1 cellular context compared by ENCODE assay signal in the genomic region with DNA sequence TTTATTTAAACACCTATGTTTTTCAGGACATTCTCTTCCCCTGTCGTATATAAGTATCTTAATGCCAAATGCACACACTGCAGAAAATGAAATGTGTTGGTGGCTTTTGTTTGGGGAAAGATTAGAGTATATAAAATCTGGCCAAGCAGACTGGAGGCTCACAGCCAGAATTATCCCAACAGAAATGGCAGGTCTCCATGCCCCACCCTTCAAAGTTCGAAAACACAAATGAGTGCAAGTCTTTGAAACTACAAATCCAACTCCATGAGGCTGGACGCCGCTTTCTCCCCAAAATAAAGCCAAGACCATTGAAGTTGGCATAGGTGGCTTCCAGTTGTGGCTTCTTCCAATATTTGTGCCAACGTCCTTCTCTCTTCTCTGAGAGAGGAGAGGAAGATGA.
TF ChIP-seq lines count a peak whose summit lies in the region.

No MANE protein-coding gene starts in this region.

TF ChIP-seq in H1, 55 proteins besides CTCF, POLR2A, EP300 and RAD21:
- TF ChIP-seq HDAC2 (IDR thresholded peaks at IDR 0.05; ENCODE audit: borderline replicate concordance in 1 of 2, low read depth in 2 of 2, low read length in 2 of 2) (no peak), FOSL1 (IDR thresholded peaks at IDR 0.05; ENCODE audit: insufficient read depth, low read depth, low read length) (no peak), CBX5 (IDR thresholded peaks at IDR 0.05; ENCODE audit: low read depth, low read length) (no peak), SIN3A (conservative IDR thresholded peaks at IDR 0.05 in 1 of 2, IDR thresholded peaks at IDR 0.05 in 1 of 2; ENCODE audit: low read depth in 1 of 2, low read length in 2 of 2) (no peak), CHD1 (IDR thresholded peaks at IDR 0.05; ENCODE audit: low read depth, low read length) (no peak), SP4 (IDR thresholded peaks at IDR 0.05; ENCODE audit: low read length) (no peak), BCL11A (IDR thresholded peaks at IDR 0.05; ENCODE audit: low read depth in 2 of 2, low read length in 2 of 2) (no peak), POLR2AphosphoS5 (IDR thresholded peaks at IDR 0.05; ENCODE audit: low read depth, low read length) (no peak), SAP30 (IDR thresholded peaks at IDR 0.05; ENCODE audit: insufficient read depth, insufficient replicate concordance, low read length) (no peak), KDM5A (IDR thresholded peaks at IDR 0.05; ENCODE audit: low read length) (no peak)
- TF ChIP-seq, protein P1, sequence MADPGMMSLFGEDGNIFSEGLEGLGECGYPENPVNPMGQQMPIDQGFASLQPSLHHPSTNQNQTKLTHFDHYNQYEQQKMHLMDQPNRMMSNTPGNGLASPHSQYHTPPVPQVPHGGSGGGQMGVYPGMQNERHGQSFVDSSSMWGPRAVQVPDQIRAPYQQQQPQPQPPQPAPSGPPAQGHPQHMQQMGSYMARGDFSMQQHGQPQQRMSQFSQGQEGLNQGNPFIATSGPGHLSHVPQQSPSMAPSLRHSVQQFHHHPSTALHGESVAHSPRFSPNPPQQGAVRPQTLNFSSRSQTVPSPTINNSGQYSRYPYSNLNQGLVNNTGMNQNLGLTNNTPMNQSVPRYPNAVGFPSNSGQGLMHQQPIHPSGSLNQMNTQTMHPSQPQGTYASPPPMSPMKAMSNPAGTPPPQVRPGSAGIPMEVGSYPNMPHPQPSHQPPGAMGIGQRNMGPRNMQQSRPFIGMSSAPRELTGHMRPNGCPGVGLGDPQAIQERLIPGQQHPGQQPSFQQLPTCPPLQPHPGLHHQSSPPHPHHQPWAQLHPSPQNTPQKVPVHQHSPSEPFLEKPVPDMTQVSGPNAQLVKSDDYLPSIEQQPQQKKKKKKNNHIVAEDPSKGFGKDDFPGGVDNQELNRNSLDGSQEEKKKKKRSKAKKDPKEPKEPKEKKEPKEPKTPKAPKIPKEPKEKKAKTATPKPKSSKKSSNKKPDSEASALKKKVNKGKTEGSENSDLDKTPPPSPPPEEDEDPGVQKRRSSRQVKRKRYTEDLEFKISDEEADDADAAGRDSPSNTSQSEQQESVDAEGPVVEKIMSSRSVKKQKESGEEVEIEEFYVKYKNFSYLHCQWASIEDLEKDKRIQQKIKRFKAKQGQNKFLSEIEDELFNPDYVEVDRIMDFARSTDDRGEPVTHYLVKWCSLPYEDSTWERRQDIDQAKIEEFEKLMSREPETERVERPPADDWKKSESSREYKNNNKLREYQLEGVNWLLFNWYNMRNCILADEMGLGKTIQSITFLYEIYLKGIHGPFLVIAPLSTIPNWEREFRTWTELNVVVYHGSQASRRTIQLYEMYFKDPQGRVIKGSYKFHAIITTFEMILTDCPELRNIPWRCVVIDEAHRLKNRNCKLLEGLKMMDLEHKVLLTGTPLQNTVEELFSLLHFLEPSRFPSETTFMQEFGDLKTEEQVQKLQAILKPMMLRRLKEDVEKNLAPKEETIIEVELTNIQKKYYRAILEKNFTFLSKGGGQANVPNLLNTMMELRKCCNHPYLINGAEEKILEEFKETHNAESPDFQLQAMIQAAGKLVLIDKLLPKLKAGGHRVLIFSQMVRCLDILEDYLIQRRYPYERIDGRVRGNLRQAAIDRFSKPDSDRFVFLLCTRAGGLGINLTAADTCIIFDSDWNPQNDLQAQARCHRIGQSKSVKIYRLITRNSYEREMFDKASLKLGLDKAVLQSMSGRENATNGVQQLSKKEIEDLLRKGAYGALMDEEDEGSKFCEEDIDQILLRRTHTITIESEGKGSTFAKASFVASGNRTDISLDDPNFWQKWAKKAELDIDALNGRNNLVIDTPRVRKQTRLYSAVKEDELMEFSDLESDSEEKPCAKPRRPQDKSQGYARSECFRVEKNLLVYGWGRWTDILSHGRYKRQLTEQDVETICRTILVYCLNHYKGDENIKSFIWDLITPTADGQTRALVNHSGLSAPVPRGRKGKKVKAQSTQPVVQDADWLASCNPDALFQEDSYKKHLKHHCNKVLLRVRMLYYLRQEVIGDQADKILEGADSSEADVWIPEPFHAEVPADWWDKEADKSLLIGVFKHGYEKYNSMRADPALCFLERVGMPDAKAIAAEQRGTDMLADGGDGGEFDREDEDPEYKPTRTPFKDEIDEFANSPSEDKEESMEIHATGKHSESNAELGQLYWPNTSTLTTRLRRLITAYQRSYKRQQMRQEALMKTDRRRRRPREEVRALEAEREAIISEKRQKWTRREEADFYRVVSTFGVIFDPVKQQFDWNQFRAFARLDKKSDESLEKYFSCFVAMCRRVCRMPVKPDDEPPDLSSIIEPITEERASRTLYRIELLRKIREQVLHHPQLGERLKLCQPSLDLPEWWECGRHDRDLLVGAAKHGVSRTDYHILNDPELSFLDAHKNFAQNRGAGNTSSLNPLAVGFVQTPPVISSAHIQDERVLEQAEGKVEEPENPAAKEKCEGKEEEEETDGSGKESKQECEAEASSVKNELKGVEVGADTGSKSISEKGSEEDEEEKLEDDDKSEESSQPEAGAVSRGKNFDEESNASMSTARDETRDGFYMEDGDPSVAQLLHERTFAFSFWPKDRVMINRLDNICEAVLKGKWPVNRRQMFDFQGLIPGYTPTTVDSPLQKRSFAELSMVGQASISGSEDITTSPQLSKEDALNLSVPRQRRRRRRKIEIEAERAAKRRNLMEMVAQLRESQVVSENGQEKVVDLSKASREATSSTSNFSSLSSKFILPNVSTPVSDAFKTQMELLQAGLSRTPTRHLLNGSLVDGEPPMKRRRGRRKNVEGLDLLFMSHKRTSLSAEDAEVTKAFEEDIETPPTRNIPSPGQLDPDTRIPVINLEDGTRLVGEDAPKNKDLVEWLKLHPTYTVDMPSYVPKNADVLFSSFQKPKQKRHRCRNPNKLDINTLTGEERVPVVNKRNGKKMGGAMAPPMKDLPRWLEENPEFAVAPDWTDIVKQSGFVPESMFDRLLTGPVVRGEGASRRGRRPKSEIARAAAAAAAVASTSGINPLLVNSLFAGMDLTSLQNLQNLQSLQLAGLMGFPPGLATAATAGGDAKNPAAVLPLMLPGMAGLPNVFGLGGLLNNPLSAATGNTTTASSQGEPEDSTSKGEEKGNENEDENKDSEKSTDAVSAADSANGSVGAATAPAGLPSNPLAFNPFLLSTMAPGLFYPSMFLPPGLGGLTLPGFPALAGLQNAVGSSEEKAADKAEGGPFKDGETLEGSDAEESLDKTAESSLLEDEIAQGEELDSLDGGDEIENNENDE (IDR thresholded peaks at IDR 0.05; ENCODE audit: insufficient replicate concordance, low read length) = no peak
